18 cellular contexts compared by ENCODE assay signal in genomic region chr3:46221936-46222335, GRCh38. TPM values are rescaled to one million over a fixed set of nuclear protein-coding genes. Genes with fewer than 3 reads are reported as not detected.
DNase-seq lines count a peak whose midpoint lies in the region; ATAC-seq and TF ChIP-seq lines count a peak whose summit lies in the region.
"Had no signal": no experiment of that assay in that cellular context is flagged by ENCODE, and none has a peak within 500 bp of the region (broad histone marks: within the 10 kb centered on the region; RNA-seq: fewer than 3 reads in every experiment).

No MANE protein-coding gene starts in this region.

- no peak for ATAC-seq in stimulated activated memory B cell treated with anti-CD40 and anti-IgM and Interleukin-4, amounts not matched to agents 10 μg/mL and 1 μg/mL and 100 μg/mL, for 72 hours
- ATAC-seq in GM18907 (IDR thresholded peaks at IDR 0.05; ENCODE audit: unreplicated experiment): no peak
- ATAC-seq: HCT116, Panc1 had no signal

- no peaks in the 10 kb centered on the region for H3K9me2 ChIP-seq in Loucy (replicated peaks; ENCODE audit: low read depth, low read length)
- H3K9me2 ChIP-seq: SK-N-SH had no signal

- no peak overlapping the region for H3K4me3 Mint-ChIP-seq in stimulated activated memory B cell treated with anti-CD40 and anti-IgM and Interleukin-4, amounts not matched to agents 10 μg/mL and 1 μg/mL and 100 μg/mL, for 72 hours

- H3K9ac ChIP-seq in Loucy (ENCODE audit: low read depth, low read length, poor library complexity, severe bottlenecking): no peak overlapping the region
- H3K9ac ChIP-seq: SK-N-SH had no signal

- H3K27me3 Mint-ChIP-seq in stimulated activated memory B cell treated with anti-CD40 and anti-IgM and Interleukin-4, amounts not matched to agents 10 μg/mL and 1 μg/mL and 100 μg/mL, for 72 hours: no peaks in the 10 kb centered on the region

- H3K27ac ChIP-seq in esophagus muscularis mucosa (replicated peaks in 1 of 4): no peak overlapping the region

- peak; percentile 20 for DNase-seq in CD1c-positive myeloid dendritic cell (ENCODE audit: extremely low spot score)
- peak; percentile 70 for DNase-seq in esophagus muscularis mucosa (ENCODE audit: extremely low spot score)
- DNase-seq in GM13977 (ENCODE audit: low spot score): no peak
- no peak for DNase-seq in stimulated activated CD4-positive, alpha-beta T cell treated with anti-CD3 and anti-CD28 coated beads, Interleukin-1b, Interleukin-23, amount 100 ng/mL, for 48 hours
- DNase-seq: COR-L47, IMR-90, NCI-H1436 treated with DMSO at 0.1 percent for 48 hours, NCI-H2227 treated with DMSO at 0.1 percent for 48 hours, NCI-H526 treated with DMSO at 0.1 percent for 48 hours, Right ventricle myocardium superior, SK-N-SH had no signal

- no peak for TF ChIP-seq POLR2A in esophagus muscularis mucosa (IDR thresholded peaks at IDR 0.05; ENCODE audit: low read depth)

- no peaks in the 10 kb centered on the region for H4K20me1 ChIP-seq in Loucy (ENCODE audit: insufficient read depth, low read length, poor library complexity, severe bottlenecking)

- WGBS in esophagus muscularis mucosa: 92% methylated on average over 1 of the region's 1 CpG

- H3K4me3 ChIP-seq in Loucy (ENCODE audit: low read length, poor library complexity, severe bottlenecking) (no peak overlapping the region), esophagus muscularis mucosa (no peak overlapping the region)

- H3K36me3 ChIP-seq in Loucy (ENCODE audit: insufficient read depth, low read length) (no peaks in the 10 kb centered on the region), esophagus muscularis mucosa (no peaks in the 10 kb centered on the region)

- H3K27me3 ChIP-seq in Loucy (ENCODE audit: insufficient read depth, low read length, poor library complexity, severe bottlenecking) (no peaks in the 10 kb centered on the region), esophagus muscularis mucosa (peaks cover 0 to 10% (median 0%) of the 10 kb centered on the region in 4 donors)

- peak overlapping the region; percentile 26; the same call in 1 of the 2 replicates for H2AFZ ChIP-seq in Loucy (ENCODE audit: low read length)

- H3K79me2 ChIP-seq in Loucy (ENCODE audit: insufficient read depth, low read length): no peaks in the 10 kb centered on the region

- intact Hi-C loops in esophagus muscularis mucosa (cut with DNase I): no loop called here

- H3K9me3 Mint-ChIP-seq in stimulated activated memory B cell treated with anti-CD40 and anti-IgM and Interleukin-4, amounts not matched to agents 10 μg/mL and 1 μg/mL and 100 μg/mL, for 72 hours: peaks cover 16% of the 10 kb centered on the region

- H3K36me3 Mint-ChIP-seq in stimulated activated memory B cell treated with anti-CD40 and anti-IgM and Interleukin-4, amounts not matched to agents 10 μg/mL and 1 μg/mL and 100 μg/mL, for 72 hours: peaks cover 6% of the 10 kb centered on the region

- H3K4me1 ChIP-seq in Loucy (ENCODE audit: insufficient read depth, low read length, poor library complexity, severe bottlenecking): no peaks in the 10 kb centered on the region
- H3K4me1 ChIP-seq in esophagus muscularis mucosa: peaks cover 0 to 4% (median 0%) of the 10 kb centered on the region in 4 donors

- TF ChIP-seq CTCF in Loucy (conservative IDR thresholded peaks at IDR 0.05; ENCODE audit: low read length) (no peak), esophagus muscularis mucosa (IDR thresholded peaks at IDR 0.05) (no peak), GM13977 (IDR thresholded peaks at IDR 0.05; ENCODE audit: extremely low read depth, insufficient read depth, missing control alignments) (no peak)

- peak overlapping the region; percentile 53 for H3K27ac Mint-ChIP-seq in stimulated activated memory B cell treated with anti-CD40 and anti-IgM and Interleukin-4, amounts not matched to agents 10 μg/mL and 1 μg/mL and 100 μg/mL, for 72 hours

- peaks cover 45% of the 10 kb centered on the region for H3K4me1 Mint-ChIP-seq in stimulated activated memory B cell treated with anti-CD40 and anti-IgM and Interleukin-4, amounts not matched to agents 10 μg/mL and 1 μg/mL and 100 μg/mL, for 72 hours

- no peak for TF ChIP-seq EP300 in esophagus muscularis mucosa (IDR thresholded peaks at IDR 0.05)

- in situ Hi-C loops in GM13977 (cut with MboI; ENCODE audit: low pct_unique_long_range_greater_than_20kb, low sequenced_read_pairs, unreplicated experiment): no loop called here

- H3F3A ChIP-seq in Loucy (ENCODE audit: low read depth): no peaks in the 10 kb centered on the region

- no peak overlapping the region for H3K4me2 ChIP-seq in Loucy (ENCODE audit: low read depth, low read length, poor library complexity, severe bottlenecking)
- H3K4me2 ChIP-seq: SK-N-SH had no signal

- 0 out of 2 replicates have a peak, but pooled peaks cover 3% of the 10 kb centered on the region for H3K9me3 ChIP-seq in Loucy (ENCODE audit: insufficient read depth, low read depth, low read length)
- H3K9me3 ChIP-seq in esophagus muscularis mucosa: peaks cover 0 to 12% (median 2%) of the 10 kb centered on the region in 4 donors
- H3K9me3 ChIP-seq: SK-N-SH had no signal

RNA-seq across cellular contexts. Expression of gene CCR1, which starts 13.8 kb away (rescaled TPM):
- total RNA-seq in esophagus muscularis mucosa: 10 to 100 TPM in 1 of 4 donors, 1 to 10 TPM in 3; 5.3 to 42.1 (median 6.5) TPM
- total RNA-seq: HT-29, IMR-90 had no signal

RNA-seq across cellular contexts. Expression of gene CCR3, which starts 20.3 kb away (rescaled TPM):
- not detected for total RNA-seq in esophagus muscularis mucosa
- total RNA-seq: HT-29, IMR-90, LHCN-M2, Right ventricle myocardium superior had no signal

Comparison
In these comparisons a context has a peak if more than half of its experiments do, and no peak if none do; other contexts are left out.
1. DNase-seq: peak in CD1c-positive myeloid dendritic cell (single experiment) and esophagus muscularis mucosa (single experiment); none in GM13977 (single experiment) and stimulated activated CD4-positive, alpha-beta T cell treated with anti-CD3 and anti-CD28 coated beads, Interleukin-1b, Interleukin-23, amount 100 ng/mL, for 48 hours (single experiment).